13 cellular contexts compared by ENCODE assay signal in genomic region chr14:102527255-102528232, GRCh38. TPM values are rescaled to one million over a fixed set of nuclear protein-coding genes. Genes with fewer than 3 reads are reported as not detected.
DNase-seq lines count a peak whose midpoint lies in the region; ATAC-seq, FAIRE-seq and TF ChIP-seq lines count a peak whose summit lies in the region.
"Had no signal": no experiment of that assay in that cellular context is flagged by ENCODE, and none has a peak within 500 bp of the region (broad histone marks: within the 10 kb centered on the region; RNA-seq: fewer than 3 reads in every experiment).

No MANE protein-coding gene starts in this region.

- peak overlapping the region in 2 of 3 donors; percentile 53 to 71 for H3K27ac Mint-ChIP-seq in IgD-negative memory B cell
- no peak overlapping the region for H3K27ac Mint-ChIP-seq in naive thymus-derived CD4-positive, alpha-beta T cell
- H3K27ac Mint-ChIP-seq: natural killer cell treated with Interleukin-12 subunit alpha and Interleukin-12 subunit beta and Interleukin-15 and Interleukin-18, amount 100 ng/mL, for 72 hours; T-helper 2 cell treated with Interferon-gamma antibody and Interleukin-4, amounts not matched to agents 5 μg/mL and 100 μg/mL, for 36 hours had no signal

- TF ChIP-seq CTCF in bronchial epithelial cell (IDR thresholded peaks at IDR 0.05; ENCODE audit: insufficient read depth, low read length, severe bottlenecking): no peak

- peaks cover 16 to 18% of the 10 kb centered on the region in 2 donors for H3K4me1 ChIP-seq in naive thymus-derived CD4-positive, alpha-beta T cell (ENCODE audit: control insufficient read depth in 2 of 2, insufficient read depth in 2 of 2, low read length in 2 of 2)

- no peaks in the 10 kb centered on the region for H3K27me3 Mint-ChIP-seq in IgD-negative memory B cell
- H3K27me3 Mint-ChIP-seq in naive thymus-derived CD4-positive, alpha-beta T cell: no peaks in the 10 kb centered on the region
- H3K27me3 Mint-ChIP-seq: natural killer cell treated with Interleukin-12 subunit alpha and Interleukin-12 subunit beta and Interleukin-15 and Interleukin-18, amount 100 ng/mL, for 72 hours had no signal

- H3K9me3 Mint-ChIP-seq in IgD-negative memory B cell: no peaks in the 10 kb centered on the region
- peaks cover 0 to 2% (median 0%) of the 10 kb centered on the region in 11 donors for H3K9me3 Mint-ChIP-seq in naive thymus-derived CD4-positive, alpha-beta T cell
- H3K9me3 Mint-ChIP-seq: natural killer cell treated with Interleukin-12 subunit alpha and Interleukin-12 subunit beta and Interleukin-15 and Interleukin-18, amount 100 ng/mL, for 72 hours; T-helper 2 cell treated with Interferon-gamma antibody and Interleukin-4, amounts not matched to agents 5 μg/mL and 100 μg/mL, for 36 hours had no signal

- no peaks in the 10 kb centered on the region for H3K27me3 ChIP-seq in bronchial epithelial cell (ENCODE audit: control insufficient read depth, insufficient read depth, low read length)
- no peaks in the 10 kb centered on the region for H3K27me3 ChIP-seq in naive thymus-derived CD4-positive, alpha-beta T cell (ENCODE audit: control insufficient read depth in 2 of 2, insufficient read depth in 2 of 2, low read length in 2 of 2)

- no peak for FAIRE-seq in bronchial epithelial cell (lab: Jason Lieb, UNC)
- FAIRE-seq: GM12878 had no signal

- POLR2A ChIA-PET in naive thymus-derived CD4-positive, alpha-beta T cell (lab: Charles Lee): interaction anchor here (0.7 kb wide), 1 partner anchor 505 kb away, joined by 3 read pairs; no protein-coding TSS in a partner anchor

- H3K36me3 Mint-ChIP-seq in IgD-negative memory B cell: no peaks in the 10 kb centered on the region
- no peaks in the 10 kb centered on the region for H3K36me3 Mint-ChIP-seq in naive thymus-derived CD4-positive, alpha-beta T cell
- H3K36me3 Mint-ChIP-seq: natural killer cell treated with Interleukin-12 subunit alpha and Interleukin-12 subunit beta and Interleukin-15 and Interleukin-18, amount 100 ng/mL, for 72 hours had no signal

- DNase-seq in EL (peak; percentile 60), bronchial epithelial cell (ENCODE audit: low read depth) (peak; percentile 92), COR-L47 (lab: John Stamatoyannopoulos, UW) (no peak)
- DNase-seq in naive thymus-derived CD4-positive, alpha-beta T cell: no peak
- DNase-seq: aorta, NCI-H1694 had no signal

- H3K4me3 ChIP-seq in bronchial epithelial cell (ENCODE audit: low read depth, low read length): no peak overlapping the region
- no peak overlapping the region for H3K4me3 ChIP-seq in naive thymus-derived CD4-positive, alpha-beta T cell (ENCODE audit: low read length)
- H3K4me3 ChIP-seq: GM12878 had no signal

- no peak overlapping the region for H3K4me3 Mint-ChIP-seq in IgD-negative memory B cell
- H3K4me3 Mint-ChIP-seq in naive thymus-derived CD4-positive, alpha-beta T cell: no peak overlapping the region
- H3K4me3 Mint-ChIP-seq: natural killer cell treated with Interleukin-12 subunit alpha and Interleukin-12 subunit beta and Interleukin-15 and Interleukin-18, amount 100 ng/mL, for 72 hours had no signal

- CTCF ChIA-PET in naive thymus-derived CD4-positive, alpha-beta T cell (lab: Charles Lee): interaction anchor here (1.0 to 1.1 kb wide), 2 partner anchors 33 to 64 kb away, joined by 3 to 4 read pairs; no protein-coding TSS in a partner anchor

- intact Hi-C loops in naive thymus-derived CD4-positive, alpha-beta T cell (cut with micrococcal nuclease): loop anchor here in 1 of 2 donors (10.0 kb wide), 1 partner anchor 167 kb away; no protein-coding TSS in a partner anchor

- H3K9me3 ChIP-seq in naive thymus-derived CD4-positive, alpha-beta T cell (ENCODE audit: control insufficient read depth in 2 of 3, low read length in 3 of 3): no peaks in the 10 kb centered on the region

- ATAC-seq in naive thymus-derived CD4-positive, alpha-beta T cell: peak; percentile 28
- ATAC-seq in GM21528 (IDR thresholded peaks at IDR 0.05; ENCODE audit: low FRiP score, unreplicated experiment) (no peak), HG02885 (IDR thresholded peaks at IDR 0.05; ENCODE audit: poor library complexity, unreplicated experiment) (no peak), GM18909 (IDR thresholded peaks at IDR 0.05; ENCODE audit: poor library complexity, unreplicated experiment) (no peak)
- ATAC-seq: GM12878; natural killer cell treated with Interleukin-12 subunit alpha and Interleukin-12 subunit beta and Interleukin-15 and Interleukin-18, amount 100 ng/mL, for 72 hours had no signal

- peaks cover 18 to 32% (median 29%) of the 10 kb centered on the region in 3 donors for H3K4me1 Mint-ChIP-seq in IgD-negative memory B cell
- H3K4me1 Mint-ChIP-seq in naive thymus-derived CD4-positive, alpha-beta T cell: peaks cover 20 to 35% (median 32%) of the 10 kb centered on the region in 7 donors

- no peaks in the 10 kb centered on the region for H3K36me3 ChIP-seq in bronchial epithelial cell (ENCODE audit: control insufficient read depth, insufficient read depth, low read length)
- H3K36me3 ChIP-seq in naive thymus-derived CD4-positive, alpha-beta T cell (ENCODE audit: control insufficient read depth in 2 of 3, insufficient read depth in 3 of 3, low read length in 3 of 3): no peaks in the 10 kb centered on the region

- no peak overlapping the region for H3K27ac ChIP-seq in naive thymus-derived CD4-positive, alpha-beta T cell (ENCODE audit: low read depth, low read length)

RNA-seq across cellular contexts. Expression of gene ANKRD9, which starts 18.0 kb away (rescaled TPM):
- 0.93 TPM for polyA plus RNA-seq in IgD-negative memory B cell
- total RNA-seq in bronchial epithelial cell: 34.8 and 36.1 TPM in 2 replicates
- 1 to 10 TPM; 1.1 to 8.1 (median 2.2) TPM for total RNA-seq in naive thymus-derived CD4-positive, alpha-beta T cell
- polyA plus RNA-seq in naive thymus-derived CD4-positive, alpha-beta T cell: under 1 TPM; 0.26 to 0.72 TPM

Comparison
In these comparisons a context has a peak if more than half of its experiments do, and no peak if none do; other contexts are left out.
1. DNase-seq: peak in EL (single experiment) and bronchial epithelial cell (single experiment); none in naive thymus-derived CD4-positive, alpha-beta T cell (0 of 9) and COR-L47 (single experiment).
2. H3K27ac Mint-ChIP-seq: peak in IgD-negative memory B cell (2 of 3); none in naive thymus-derived CD4-positive, alpha-beta T cell (0 of 9).